8 cellular contexts compared by ENCODE assay signal in the genomic region with DNA sequence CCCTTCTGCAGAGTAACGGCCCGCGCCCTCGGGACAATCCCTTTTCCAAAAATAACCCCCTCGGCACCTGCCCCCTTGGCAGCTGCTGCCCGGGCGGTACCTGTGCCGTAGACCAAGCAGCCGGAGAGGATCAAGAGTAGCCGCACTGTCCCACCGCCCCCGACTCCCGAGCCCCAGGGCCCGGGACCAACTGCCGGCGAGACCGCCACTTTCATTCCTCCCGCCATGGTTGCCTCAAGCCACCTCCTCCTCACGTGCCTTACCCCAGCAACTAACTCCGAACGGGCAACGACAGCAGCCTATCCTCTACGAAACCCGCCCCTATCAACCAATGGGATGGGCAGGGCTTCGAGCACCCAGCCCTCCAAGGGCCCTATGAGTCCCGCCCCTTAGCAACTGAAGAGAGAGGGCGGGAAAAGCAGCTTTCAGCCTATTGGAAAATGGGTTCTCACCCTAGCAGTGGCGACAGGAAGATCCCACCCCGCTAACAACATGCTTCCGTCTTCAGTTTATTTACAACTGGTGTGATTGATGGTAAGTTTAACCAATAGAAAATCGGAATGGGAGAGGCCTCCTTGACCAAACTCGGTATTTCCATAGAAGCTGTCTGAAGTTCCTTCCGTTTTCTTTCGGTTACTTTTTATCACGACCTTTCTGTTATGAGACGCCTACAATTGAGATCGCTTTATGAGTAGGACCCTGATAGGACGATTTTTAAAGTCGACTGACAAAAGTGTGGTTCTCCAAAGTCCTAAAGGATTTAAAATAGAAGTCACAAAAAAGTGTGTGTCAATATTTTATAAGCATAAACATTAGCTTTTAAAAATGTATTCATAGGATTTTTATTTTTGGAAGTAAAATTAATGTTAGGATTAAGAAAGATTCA. TPM values are rescaled to one million over a fixed set of nuclear protein-coding genes. Genes with fewer than 3 reads are reported as not detected.
DNase-seq lines count a peak whose midpoint lies in the region; ATAC-seq, FAIRE-seq and TF ChIP-seq lines count a peak whose summit lies in the region.

A gene with protein sequence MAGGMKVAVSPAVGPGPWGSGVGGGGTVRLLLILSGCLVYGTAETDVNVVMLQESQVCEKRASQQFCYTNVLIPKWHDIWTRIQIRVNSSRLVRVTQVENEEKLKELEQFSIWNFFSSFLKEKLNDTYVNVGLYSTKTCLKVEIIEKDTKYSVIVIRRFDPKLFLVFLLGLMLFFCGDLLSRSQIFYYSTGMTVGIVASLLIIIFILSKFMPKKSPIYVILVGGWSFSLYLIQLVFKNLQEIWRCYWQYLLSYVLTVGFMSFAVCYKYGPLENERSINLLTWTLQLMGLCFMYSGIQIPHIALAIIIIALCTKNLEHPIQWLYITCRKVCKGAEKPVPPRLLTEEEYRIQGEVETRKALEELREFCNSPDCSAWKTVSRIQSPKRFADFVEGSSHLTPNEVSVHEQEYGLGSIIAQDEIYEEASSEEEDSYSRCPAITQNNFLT (minus strand): TSS at position 273 of the 886 bp plus-strand sequence. CDS start 46 bp downstream, at position 227.

- no peaks in the 10 kb centered on the region for H3K36me3 Mint-ChIP-seq in natural killer cell treated with Interleukin-12 subunit alpha and Interleukin-12 subunit beta and Interleukin-15 and Interleukin-18, amount 100 ng/mL, for 72 hours

- peak within 1 kb of the TSS; percentile 78 for H3K4me2 ChIP-seq in Loucy (ENCODE audit: low read depth, low read length, poor library complexity, severe bottlenecking)

- no peaks in the 10 kb centered on the region for H3K27me3 ChIP-seq in Loucy (ENCODE audit: insufficient read depth, low read length, poor library complexity, severe bottlenecking)

- peak within 1 kb of the TSS; percentile 99 for H3K4me3 Mint-ChIP-seq in natural killer cell treated with Interleukin-12 subunit alpha and Interleukin-12 subunit beta and Interleukin-15 and Interleukin-18, amount 100 ng/mL, for 72 hours

- peak within 1 kb of the TSS; percentile 97 for H3K9ac ChIP-seq in Loucy (ENCODE audit: low read depth, low read length, poor library complexity, severe bottlenecking)

- H3K27me3 Mint-ChIP-seq in natural killer cell treated with Interleukin-12 subunit alpha and Interleukin-12 subunit beta and Interleukin-15 and Interleukin-18, amount 100 ng/mL, for 72 hours, result no peaks in the 10 kb centered on the region

- H3K4me1 Mint-ChIP-seq in natural killer cell treated with Interleukin-12 subunit alpha and Interleukin-12 subunit beta and Interleukin-15 and Interleukin-18, amount 100 ng/mL, for 72 hours (ENCODE audit: low read depth in 2 of 2), result peaks cover 0 to 9% of the 10 kb centered on the region in 2 donors

- peak within 1 kb of the TSS; percentile 89 for H3K4me3 ChIP-seq in Loucy (ENCODE audit: low read length, poor library complexity, severe bottlenecking)

- DNase-seq in EL, result peak; percentile 100
- peak; percentile 89 for DNase-seq in H54 (ENCODE audit: insufficient read length, low spot score)
- DNase-seq in activated T-helper 9 cell treated with anti-CD3 and anti-CD28 coated beads, Interleukin-2, amount 50 U/mL, for 16 hours (ENCODE audit: low read depth), result peak; percentile 91
- peak; percentile 100 for DNase-seq in fibroblast of peridontal ligament (ENCODE audit: extremely low read depth)
- DNase-seq in natural killer cell treated with Interleukin-12 subunit alpha and Interleukin-12 subunit beta and Interleukin-15 and Interleukin-18, amount 100 ng/mL, for 72 hours (ENCODE audit: low spot score), result peak; percentile 98
- DNase-seq in stimulated activated naive CD8-positive, alpha-beta T cell treated with anti-CD3 and anti-CD28 coated beads, Interleukin-15, Interleukin-2, amounts not matched to agents 100 U/mL and 50 U/mL, for 24 hours, result peak; percentile 94

- peak within 1 kb of the TSS; percentile 54; the same call in 1 of the 2 replicates for H2AFZ ChIP-seq in Loucy (ENCODE audit: low read length)

- no peaks in the 10 kb centered on the region for H3K36me3 ChIP-seq in Loucy (ENCODE audit: insufficient read depth, low read length)

- H3F3A ChIP-seq in Loucy (ENCODE audit: low read depth), result peaks cover 6% of the 10 kb centered on the region

- ATAC-seq in natural killer cell treated with Interleukin-12 subunit alpha and Interleukin-12 subunit beta and Interleukin-15 and Interleukin-18, amount 100 ng/mL, for 72 hours, result peak; percentile 99
- peak; percentile 99 for ATAC-seq in stimulated activated naive CD8-positive, alpha-beta T cell treated with anti-CD3 and anti-CD28 coated beads, Interleukin-15, Interleukin-2, amounts not matched to agents 100 U/mL and 50 U/mL, for 24 hours

- TF ChIP-seq POLR2A in H54 (IDR thresholded peaks at IDR 0.05; ENCODE audit: low read depth, low read length) (peak; percentile 70), Raji (IDR thresholded peaks at IDR 0.05; ENCODE audit: insufficient read depth, low read depth, low read length) (peak; percentile 85)

- H3K79me2 ChIP-seq in Loucy (ENCODE audit: insufficient read depth, low read length), result peaks cover 31% of the 10 kb centered on the region

- H3K9me3 ChIP-seq in Loucy (ENCODE audit: insufficient read depth, low read depth, low read length), result no peaks in the 10 kb centered on the region

- peaks cover 5% of the 10 kb centered on the region for H4K20me1 ChIP-seq in Loucy (ENCODE audit: insufficient read depth, low read length, poor library complexity, severe bottlenecking)

- peak within 1 kb of the TSS; percentile 97 to 99 for H3K27ac Mint-ChIP-seq in natural killer cell treated with Interleukin-12 subunit alpha and Interleukin-12 subunit beta and Interleukin-15 and Interleukin-18, amount 100 ng/mL, for 72 hours

- H3K4me1 ChIP-seq in Loucy (ENCODE audit: insufficient read depth, low read length, poor library complexity, severe bottlenecking), result peaks cover 12% of the 10 kb centered on the region

- no peak for TF ChIP-seq CTCF in Loucy (conservative IDR thresholded peaks at IDR 0.05; ENCODE audit: low read length)

- no peaks in the 10 kb centered on the region for H3K9me3 Mint-ChIP-seq in natural killer cell treated with Interleukin-12 subunit alpha and Interleukin-12 subunit beta and Interleukin-15 and Interleukin-18, amount 100 ng/mL, for 72 hours

- H3K9me2 ChIP-seq in Loucy (replicated peaks; ENCODE audit: low read depth, low read length), result no peaks in the 10 kb centered on the region

- FAIRE-seq in H54 (lab: Jason Lieb, UNC), result peak; percentile 98

RNA-seq across cellular contexts. Expression of the gene that starts here (rescaled TPM):
- 10 to 100 TPM; 25.5 to 34.1 TPM for total RNA-seq in natural killer cell treated with Interleukin-12 subunit alpha and Interleukin-12 subunit beta and Interleukin-15 and Interleukin-18, amount 100 ng/mL, for 72 hours

Comparison
In these comparisons a context has a peak if more than half of its experiments do, and no peak if none do; other contexts are left out.
1. Peak in every context shown above with its lines: DNase-seq, ATAC-seq and H3K4me3 ChIP-seq.